In the genomic region with DNA sequence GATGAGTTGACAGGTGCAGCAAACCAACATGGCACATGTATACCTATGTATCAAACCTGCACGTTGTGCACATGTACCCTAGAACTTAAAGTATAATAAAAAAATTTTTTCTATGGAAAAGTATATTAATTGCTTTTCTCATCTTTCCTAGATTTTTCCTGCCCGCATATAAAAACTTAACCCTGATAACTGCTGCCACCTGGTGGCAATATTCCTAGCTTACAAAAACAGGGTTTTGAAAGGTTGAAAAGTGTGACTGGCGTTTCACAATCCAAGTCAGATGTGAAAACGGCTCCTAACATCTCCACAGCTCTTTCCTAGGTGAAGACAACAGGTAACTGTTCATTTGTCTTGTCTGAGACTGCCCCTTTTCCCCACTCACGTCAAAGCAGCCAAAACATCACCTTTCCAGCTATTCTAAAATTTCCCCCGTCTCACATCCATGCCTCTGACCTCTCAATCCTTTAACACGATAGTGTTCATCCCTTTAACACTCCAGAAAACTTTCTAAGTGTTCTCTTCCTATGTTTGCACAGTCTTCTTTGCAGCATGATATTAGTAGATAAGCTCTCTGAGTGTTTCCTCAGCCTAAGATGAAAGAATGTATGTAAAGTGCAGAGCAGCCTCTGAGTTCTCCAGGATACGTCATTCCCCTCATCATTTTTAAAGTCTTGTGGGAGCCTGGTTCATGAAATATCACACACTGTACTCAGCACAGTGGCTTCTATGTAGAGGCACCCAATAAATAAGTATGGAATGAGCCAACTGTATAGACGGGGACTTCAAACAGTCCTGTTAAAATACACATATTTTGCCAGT, we compare ENCODE assay signal across 9 cellular contexts. TPM values are rescaled to one million over a fixed set of nuclear protein-coding genes. Genes with fewer than 3 reads are reported as not detected.
DNase-seq lines count a peak whose midpoint lies in the region; ATAC-seq and TF ChIP-seq lines count a peak whose summit lies in the region.
"Had no signal": no experiment of that assay in that cellular context is flagged by ENCODE, and none has a peak within 500 bp of the region (broad histone marks: within the 10 kb centered on the region; RNA-seq: fewer than 3 reads in every experiment).

No MANE protein-coding gene starts in this region.

- H3K36me3 ChIP-seq in prostate gland = no peaks in the 10 kb centered on the region

- no peaks in the 10 kb centered on the region for H3K36me3 Mint-ChIP-seq in activated CD4-positive, alpha-beta memory T cell treated with anti-CD3 and anti-CD28 coated beads for 36 hours

- H3K27ac Mint-ChIP-seq in activated CD4-positive, alpha-beta memory T cell treated with anti-CD3 and anti-CD28 coated beads for 36 hours = no peak overlapping the region

- no peak for TF ChIP-seq POLR2A in prostate gland (IDR thresholded peaks at IDR 0.05)

- TF ChIP-seq CTCF in GM12875 (IDR thresholded peaks at IDR 0.05; ENCODE audit: borderline replicate concordance, insufficient read depth, low read depth, low read length) = peak; percentile 19; the same call in 1 of the 2 replicates
- TF ChIP-seq CTCF in foreskin fibroblast (IDR thresholded peaks at IDR 0.05; ENCODE audit: low read depth, low read length) = peak; percentile 69
- TF ChIP-seq CTCF in prostate gland (IDR thresholded peaks at IDR 0.05) = peak; percentile 53 to 87 (median 79)

- H3K4me3 ChIP-seq in GM12875 (ENCODE audit: low read depth, low read length) (no peak overlapping the region), foreskin fibroblast (ENCODE audit: low read depth in 1 of 2, low read length in 2 of 2) (no peak overlapping the region), prostate gland (no peak overlapping the region)
- H3K4me3 ChIP-seq: SK-N-MC had no signal

- CTCF ChIA-PET in activated CD4-positive, alpha-beta memory T cell treated with anti-CD3 and anti-CD28 coated beads for 36 hours (lab: Charles Lee) = interaction anchor here (0.6 to 6.6 kb wide), 40 partner anchors 9 to 1382 kb away, joined by 3 to 169 read pairs (median 4); a partner anchor contains a TSS

- H3K4me1 ChIP-seq in prostate gland (replicated peaks) = no peaks in the 10 kb centered on the region

- no peak overlapping the region for H3K4me3 Mint-ChIP-seq in activated CD4-positive, alpha-beta memory T cell treated with anti-CD3 and anti-CD28 coated beads for 36 hours

- intact Hi-C loops in activated CD4-positive, alpha-beta memory T cell treated with anti-CD3 and anti-CD28 coated beads for 36 hours (cut with micrococcal nuclease) = loop anchor here (5.0 to 10.0 kb wide), 4 partner anchors 42 to 368 kb away; a partner anchor contains a TSS
- intact Hi-C loops in prostate gland (cut with DNase I) = loop anchor here (2.0 kb wide), 1 partner anchor 177 kb away; no protein-coding TSS in a partner anchor

- H3K9me3 Mint-ChIP-seq in activated CD4-positive, alpha-beta memory T cell treated with anti-CD3 and anti-CD28 coated beads for 36 hours = peaks cover 11% of the 10 kb centered on the region

- H3K4me1 Mint-ChIP-seq in activated CD4-positive, alpha-beta memory T cell treated with anti-CD3 and anti-CD28 coated beads for 36 hours (ENCODE audit: low read depth) = peaks cover 29% of the 10 kb centered on the region

- 19% methylated on average over 9 of the region's 9 CpGs for WGBS in prostate gland

- DNase-seq in Ammon's horn (ENCODE audit: low spot score) = peak; percentile 54
- DNase-seq in NCI-H226 = peak; percentile 7
- peak; percentile 40 for DNase-seq in activated CD4-positive, alpha-beta memory T cell treated with anti-CD3 and anti-CD28 coated beads for 36 hours
- peak; percentile 35 to 78 for DNase-seq in foreskin fibroblast
- peak; percentile 67 for DNase-seq in prostate gland (ENCODE audit: low spot score)

- ATAC-seq in GM21786 (IDR thresholded peaks at IDR 0.05; ENCODE audit: unreplicated experiment) (no peak), HG02884 (IDR thresholded peaks at IDR 0.05; ENCODE audit: unreplicated experiment) (no peak)

- H3K27me3 Mint-ChIP-seq in activated CD4-positive, alpha-beta memory T cell treated with anti-CD3 and anti-CD28 coated beads for 36 hours = no peaks in the 10 kb centered on the region

- POLR2A ChIA-PET in activated CD4-positive, alpha-beta memory T cell treated with anti-CD3 and anti-CD28 coated beads for 36 hours (lab: Charles Lee) = interaction anchor here (0.9 kb wide), 2 partner anchors 54 to 168 kb away, joined by 3 read pairs; no protein-coding TSS in a partner anchor

- no peaks in the 10 kb centered on the region for H3K9me3 ChIP-seq in prostate gland

- no peaks in the 10 kb centered on the region for H3K27me3 ChIP-seq in prostate gland (replicated peaks; ENCODE audit: insufficient read depth)

- H3K27ac ChIP-seq in prostate gland = no peak overlapping the region
- H3K27ac ChIP-seq: SK-N-MC had no signal

RNA-seq across cellular contexts. Expression of a gene that starts 27.5 kb away (rescaled TPM):
- 1 to 10 TPM; 1.1 to 1.9 TPM for total RNA-seq in activated CD4-positive, alpha-beta memory T cell treated with anti-CD3 and anti-CD28 coated beads for 36 hours
- 1 to 10 TPM; 2.9 to 3.5 TPM for total RNA-seq in prostate gland

RNA-seq across cellular contexts. Expression of a gene that starts 49.1 kb away (rescaled TPM):
- total RNA-seq in activated CD4-positive, alpha-beta memory T cell treated with anti-CD3 and anti-CD28 coated beads for 36 hours = 10 to 100 TPM; 44.6 to 48.4 TPM
- total RNA-seq in prostate gland = 10 to 100 TPM; 19.1 to 31.6 TPM

RNA-seq across cellular contexts. Expression of a gene that starts 49.3 kb away (rescaled TPM):
- 100 to 1,000 TPM; 300 to 302 TPM for total RNA-seq in activated CD4-positive, alpha-beta memory T cell treated with anti-CD3 and anti-CD28 coated beads for 36 hours
- total RNA-seq in prostate gland = 100 to 1,000 TPM; 144 to 192 TPM

Comparison
In these comparisons a context has a peak if more than half of its experiments do, and no peak if none do; other contexts are left out.
1. DNase-seq: peak in every context shown above with its lines; median percentile 67 in prostate gland; 56 in foreskin fibroblast; 54 in Ammon's horn; 40 in activated CD4-positive, alpha-beta memory T cell treated with anti-CD3 and anti-CD28 coated beads for 36 hours; 7 in NCI-H226.
2. CTCF ChIP-seq: peak in every context shown above with its lines; median percentile 79 in prostate gland; 69 in foreskin fibroblast; 19 in GM12875.